In genomic region chr21:19322360-19322759, GRCh38 we compare ENCODE assay signal across 15 cellular contexts.
DNase-seq lines count a peak whose midpoint lies in the region; ATAC-seq and TF ChIP-seq lines count a peak whose summit lies in the region.
"Had no signal": no experiment of that assay in that cellular context is flagged by ENCODE, and none has a peak within 500 bp of the region (broad histone marks: within the 10 kb centered on the region; RNA-seq: fewer than 3 reads in every experiment).

No MANE protein-coding gene starts in this region.

- H3K36me3 ChIP-seq in aorta (ENCODE audit: control insufficient read depth in 1 of 2, insufficient read depth in 2 of 2, low read length in 1 of 2), result no peaks in the 10 kb centered on the region

- in situ Hi-C loops in GM13977 (cut with MboI; ENCODE audit: low pct_unique_long_range_greater_than_20kb, low sequenced_read_pairs, unreplicated experiment), result no loop called here

- H3K27me3 Mint-ChIP-seq in brain (peaks cover 2% of the 10 kb centered on the region), neural crest cell (ENCODE audit: low read depth) (no peaks in the 10 kb centered on the region)
- H3K27me3 Mint-ChIP-seq: activated naive CD8-positive, alpha-beta T cell; dendritic cell treated with granulocyte-macrophage colony-stimulating factor and Interleukin-4, amounts not matched to agents 40 ng/mL and 50 ng/mL, for 4 days; naive B cell had no signal

- WGBS in aorta, 2 donors, result 41 to 43% methylated on average over 1 of the region's 1 CpG

- H3K27me3 ChIP-seq in aorta (ENCODE audit: control insufficient read depth in 1 of 2, insufficient read depth in 2 of 2, low read length in 1 of 2), result no peaks in the 10 kb centered on the region
- H3K27me3 ChIP-seq: testis had no signal

- H3K4me1 ChIP-seq in aorta (ENCODE audit: control insufficient read depth in 1 of 2, insufficient read depth in 2 of 2, low read length in 2 of 2), result no peaks in the 10 kb centered on the region
- H3K4me1 ChIP-seq: testis had no signal

- TF ChIP-seq CTCF in GM13977 (IDR thresholded peaks at IDR 0.05; ENCODE audit: extremely low read depth, insufficient read depth, missing control alignments) (peak; percentile 5), brain (conservative IDR thresholded peaks at IDR 0.05) (peak; percentile 57 to 70), neural crest cell (conservative IDR thresholded peaks at IDR 0.05) (peak; percentile 53)

- no peaks in the 10 kb centered on the region for H3K36me3 Mint-ChIP-seq in brain
- no peaks in the 10 kb centered on the region for H3K36me3 Mint-ChIP-seq in neural crest cell (ENCODE audit: low read depth)
- H3K36me3 Mint-ChIP-seq: activated naive CD8-positive, alpha-beta T cell; naive B cell had no signal

- H3K27ac ChIP-seq in aorta (ENCODE audit: low read depth in 1 of 2, low read length in 2 of 2), result no peak overlapping the region
- H3K27ac ChIP-seq: testis had no signal

- H3K27ac Mint-ChIP-seq in brain (no peak overlapping the region), neural crest cell (ENCODE audit: unreplicated experiment) (no peak overlapping the region)
- H3K27ac Mint-ChIP-seq: activated naive CD8-positive, alpha-beta T cell; dendritic cell treated with granulocyte-macrophage colony-stimulating factor and Interleukin-4, amounts not matched to agents 40 ng/mL and 50 ng/mL, for 4 days; naive B cell had no signal

- no peak for ATAC-seq in aorta (ENCODE audit: low FRiP score)
- ATAC-seq in GM19455 (IDR thresholded peaks at IDR 0.05; ENCODE audit: unreplicated experiment), result no peak

- H3K4me1 Mint-ChIP-seq in brain (peaks cover 21% of the 10 kb centered on the region), neural crest cell (no peaks in the 10 kb centered on the region)
- H3K4me1 Mint-ChIP-seq: naive B cell had no signal

- H3K4me3 ChIP-seq in aorta (ENCODE audit: low read length in 2 of 2), result no peak overlapping the region
- H3K4me3 ChIP-seq: testis had no signal

- intact Hi-C loops in aorta (cut with DNase I), result no loop called here

- H3K9me3 Mint-ChIP-seq in brain (peaks cover 0 to 8% (median 0%) of the 10 kb centered on the region in 5 experiments), neural crest cell (peaks cover 2% of the 10 kb centered on the region)

- DNase-seq in GM13977 (ENCODE audit: low spot score), result no peak
- peak; percentile 7 for DNase-seq in NCI-H1417 treated with DMSO at 0.1 percent for 48 hours (lab: John Stamatoyannopoulos, UW)
- no peak for DNase-seq in neural crest cell (ENCODE audit: low read depth, low spot score)
- no peak for DNase-seq in aorta
- no peak for DNase-seq in activated CD4-positive, CD25-positive, alpha-beta regulatory T cell (lab: John Stamatoyannopoulos, UW)
- DNase-seq: activated CD8-positive, alpha-beta memory T cell treated with anti-CD3 and anti-CD28 coated beads, Interleukin-2, amount 50 U/mL, for 4 hours; Caco-2; naive B cell; NCI-H226; Right ventricle myocardium superior; testis had no signal

- H3K9me3 ChIP-seq in aorta (ENCODE audit: control insufficient read depth, low read length), result no peaks in the 10 kb centered on the region
- H3K9me3 ChIP-seq: Caco-2, testis had no signal

- no peak overlapping the region for H3K4me3 Mint-ChIP-seq in brain
- no peak overlapping the region for H3K4me3 Mint-ChIP-seq in neural crest cell
- H3K4me3 Mint-ChIP-seq: activated naive CD8-positive, alpha-beta T cell; dendritic cell treated with granulocyte-macrophage colony-stimulating factor and Interleukin-4, amounts not matched to agents 40 ng/mL and 50 ng/mL, for 4 days; naive B cell had no signal

Comparison
In these comparisons a context has a peak if more than half of its experiments do, and no peak if none do; other contexts are left out.
1. CTCF ChIP-seq: peak in every context shown above with its lines; median percentile 64 in brain; 53 in neural crest cell; 5 in GM13977.